25 cellular contexts compared by ENCODE assay signal in genomic region chr1:21661886-21662285, GRCh38.
"Had no signal": no experiment of that assay in that cellular context is flagged by ENCODE, and none has a peak within 500 bp of the region (broad histone marks: within the 10 kb centered on the region; RNA-seq: fewer than 3 reads in every experiment).

No MANE protein-coding gene starts in this region.

- H3K9ac ChIP-seq: SK-N-SH had no signal

- H3K9me3 Mint-ChIP-seq: activated CD4-positive, alpha-beta memory T cell treated with anti-CD3 and anti-CD28 coated beads, Interleukin-2, amount 10 ng/mL, durations not matched to agents 7 days and 5 days; activated naive CD4-positive, alpha-beta T cell treated with anti-CD3 and anti-CD28 coated beads, Interleukin-2, amount 50 U/mL, for 72 hours; activated naive CD8-positive, alpha-beta T cell treated with anti-CD3 and anti-CD28 coated beads, Interleukin-2, amount 50 U/mL, for 24 hours had no signal

- H3K36me3 ChIP-seq: Peyer's patch, SJCRH30 had no signal

- H3K27ac Mint-ChIP-seq: activated CD4-positive, alpha-beta memory T cell treated with anti-CD3 and anti-CD28 coated beads, Interleukin-2, amount 10 ng/mL, durations not matched to agents 7 days and 5 days; activated CD4-positive, alpha-beta T cell treated with anti-CD3 and anti-CD28 coated beads for 36 hours; activated naive CD4-positive, alpha-beta T cell treated with anti-CD3 and anti-CD28 coated beads, Interleukin-2, amount 50 U/mL, for 72 hours; activated naive CD8-positive, alpha-beta T cell treated with anti-CD3 and anti-CD28 coated beads, Interleukin-2, amount 50 U/mL, for 24 hours had no signal

- H3K4me3 ChIP-seq: K562, Peyer's patch, SJCRH30 had no signal

- H3K36me3 Mint-ChIP-seq: activated naive CD4-positive, alpha-beta T cell treated with anti-CD3 and anti-CD28 coated beads, Interleukin-2, amount 50 U/mL, for 72 hours; brain had no signal

- H3K9me3 ChIP-seq: Peyer's patch, SJCRH30, SK-N-SH had no signal

- H3K4me3 Mint-ChIP-seq: activated CD4-positive, alpha-beta memory T cell treated with anti-CD3 and anti-CD28 coated beads, Interleukin-2, amount 10 ng/mL, durations not matched to agents 7 days and 5 days; activated CD4-positive, alpha-beta T cell treated with anti-CD3 and anti-CD28 coated beads for 36 hours; activated naive CD8-positive, alpha-beta T cell treated with anti-CD3 and anti-CD28 coated beads, Interleukin-2, amount 50 U/mL, for 24 hours had no signal

- H3K4me2 ChIP-seq: SK-N-SH had no signal

- H3K27me3 ChIP-seq: Peyer's patch, SJCRH30 had no signal

- ATAC-seq: activated CD4-positive, alpha-beta T cell treated with anti-CD3 and anti-CD28 coated beads for 36 hours; activated naive CD4-positive, alpha-beta T cell treated with anti-CD3 and anti-CD28 coated beads, Interleukin-2, amount 50 U/mL, for 72 hours; activated naive CD8-positive, alpha-beta T cell treated with anti-CD3 and anti-CD28 coated beads, Interleukin-2, amount 50 U/mL, for 24 hours; K562 had no signal

- H3K27ac ChIP-seq: Peyer's patch, RWPE1, SJCRH30, VCaP had no signal

- DNase-seq: activated CD4-positive, alpha-beta memory T cell treated with anti-CD3 and anti-CD28 coated beads, Interleukin-2, amount 10 ng/mL, durations not matched to agents 7 days and 5 days; activated CD4-positive, alpha-beta T cell treated with anti-CD3 and anti-CD28 coated beads for 36 hours; activated CD4-positive, alpha-beta T cell treated with anti-CD3 and anti-CD28 coated beads, Interleukin-2, amount 50 U/mL, for 1 hour; activated naive CD4-positive, alpha-beta T cell treated with Interleukin-2 at 50 U/mL for 16 hours; activated naive CD8-positive, alpha-beta T cell treated with anti-CD3 and anti-CD28 coated beads, Interleukin-2, amount 50 U/mL, for 24 hours; activated T-cell treated with anti-CD3 and anti-CD28 coated beads, Interleukin-2, amount 50 U/mL, for 1 hour; amygdala; Karpas-422; MM.1S; NCI-H1105; NCI-H1436; NCI-H1694 treated with DMSO at 0.1 percent for 48 hours; NCI-H2029 treated with DMSO at 0.1 percent for 48 hours; NCI-H446; NCI-H524; Right ventricle myocardium superior; SJCRH30; SK-N-SH; T-helper 1 cell had no signal
